In the genomic region with DNA sequence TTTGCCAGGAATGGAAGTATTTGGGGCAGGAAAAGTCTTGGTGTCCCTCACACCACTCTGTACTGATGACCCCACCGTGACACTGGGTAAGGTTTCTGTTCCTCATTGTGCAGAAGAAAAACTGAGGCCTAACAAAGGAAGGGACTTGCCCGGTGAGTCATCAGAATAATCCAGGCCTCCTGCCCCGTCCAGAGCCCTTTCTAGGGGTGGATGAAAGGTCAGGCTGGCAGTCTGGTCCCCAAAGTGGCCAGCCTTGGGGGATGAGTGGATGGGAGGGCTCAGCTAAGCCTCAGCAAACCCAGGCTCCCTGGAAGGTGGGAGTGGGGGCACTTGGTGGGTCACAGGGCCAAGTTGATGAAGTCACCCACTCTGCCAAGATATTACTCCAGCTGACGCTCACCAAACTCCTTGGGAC, we compare ENCODE assay signal across 10 cellular contexts. TPM values are rescaled to one million over a fixed set of nuclear protein-coding genes. Genes with fewer than 3 reads are reported as not detected.
DNase-seq lines count a peak whose midpoint lies in the region; ATAC-seq and TF ChIP-seq lines count a peak whose summit lies in the region.
"Had no signal": no experiment of that assay in that cellular context is flagged by ENCODE, and none has a peak within 500 bp of the region (broad histone marks: within the 10 kb centered on the region; RNA-seq: fewer than 3 reads in every experiment).

No MANE protein-coding gene starts in this region.

- ATAC-seq in GM18517 (IDR thresholded peaks at IDR 0.05; ENCODE audit: unreplicated experiment), result peak; percentile 93

- H3K27me3 ChIP-seq in thyroid gland, result no peaks in the 10 kb centered on the region
- H3K27me3 ChIP-seq: tibial artery had no signal

- H3K36me3 ChIP-seq in thyroid gland, result no peaks in the 10 kb centered on the region

- no peaks in the 10 kb centered on the region for H3K9me3 ChIP-seq in thyroid gland
- H3K9me3 ChIP-seq: tibial artery had no signal

- H3K4me1 ChIP-seq in thyroid gland, result peaks cover 7 to 20% of the 10 kb centered on the region in 2 donors

- TF ChIP-seq CTCF in fibroblast of the aortic adventitia (IDR thresholded peaks at IDR 0.05; ENCODE audit: insufficient read depth, low read length), result no peak
- no peak for TF ChIP-seq CTCF in thyroid gland (IDR thresholded peaks at IDR 0.05)

- H3K27ac ChIP-seq in thyroid gland, result peak overlapping the region in 2 of 3 donors; percentile 8 to 30
- H3K27ac ChIP-seq: SK-N-MC, tibial artery had no signal

- H3K4me3 ChIP-seq in fibroblast of the aortic adventitia (ENCODE audit: low read depth, low read length), result no peak overlapping the region
- no peak overlapping the region for H3K4me3 ChIP-seq in thyroid gland (replicated peaks in 1 of 3)
- H3K4me3 ChIP-seq: SK-N-MC, tibial artery had no signal

- WGBS in thyroid gland, 2 donors, result 57 to 70% methylated on average over 4 of the region's 4 CpGs

- no peak for TF ChIP-seq POLR2A in thyroid gland (IDR thresholded peaks at IDR 0.05)

- DNase-seq in HCEC 1CT (peak; percentile 32), MV-4-11 (lab: John Stamatoyannopoulos, UW) (peak; percentile 96), fibroblast of the aortic adventitia (ENCODE audit: low read depth) (peak; percentile 53), thyroid gland (no peak), LoVo (ENCODE audit: low spot score) (no peak), NCI-H1092 treated with DMSO at 0.1 percent for 48 hours (lab: John Stamatoyannopoulos, UW) (no peak), SW 1271 (lab: John Stamatoyannopoulos, UW) (no peak)

- intact Hi-C loops in thyroid gland (cut with DNase I), result no loop called here

RNA-seq across cellular contexts. Expression of a gene that starts 2.3 kb away (rescaled TPM):
- total RNA-seq in fibroblast of the aortic adventitia (ENCODE audit: low replicate concordance) (3.4 and 6.0 TPM in 2 replicates), thyroid gland (10 to 100 TPM in 1 of 4 donors, 1 to 10 TPM in 3; 4.6 to 14.2 (median 7.5) TPM)

RNA-seq across cellular contexts. Expression of a gene that starts 26.2 kb away (rescaled TPM):
- total RNA-seq in fibroblast of the aortic adventitia (ENCODE audit: low replicate concordance) (6.1 and 10.4 TPM in 2 replicates), thyroid gland (10 to 100 TPM in 3 of 4 donors, 1 to 10 TPM in 1; 8.9 to 20.3 (median 15.3) TPM)

RNA-seq across cellular contexts. Expression of a gene that starts 35.3 kb away (rescaled TPM):
- total RNA-seq in fibroblast of the aortic adventitia (ENCODE audit: low replicate concordance) (39.6 and 61.5 TPM in 2 replicates), thyroid gland (10 to 100 TPM; 66.4 to 76.4 (median 72.2) TPM)

Comparison
In these comparisons a context has a peak if more than half of its experiments do, and no peak if none do; other contexts are left out.
1. DNase-seq: peak in HCEC 1CT (single experiment), MV-4-11 (single experiment) and fibroblast of the aortic adventitia (single experiment); none in thyroid gland (0 of 2), LoVo (single experiment), NCI-H1092 treated with DMSO at 0.1 percent for 48 hours (single experiment) and SW 1271 (0 of 2).